8 cellular contexts compared by ENCODE assay signal in genomic region chr1:15849775-15850449, GRCh38. TPM values are rescaled to one million over a fixed set of nuclear protein-coding genes. Genes with fewer than 3 reads are reported as not detected.
A peak's percentile ranks its signal among the peaks of the same experiment; 100 is the strongest.
DNase-seq lines count a peak whose midpoint lies in the region; ATAC-seq, FAIRE-seq and TF ChIP-seq lines count a peak whose summit lies in the region.

No MANE protein-coding gene starts in this region.

- intact Hi-C loops in activated B cell treated with CpG ODN at 0.5 μM for 24 hours (cut with micrococcal nuclease) = no loop called here

- DNase-seq in A172 (ENCODE audit: low spot score) = peak; percentile 46
- DNase-seq in GM18507 (ENCODE audit: extremely low spot score, insufficient read length, low read depth) = no peak
- peak; percentile 60 for DNase-seq in NCI-H226
- peak; percentile 36 for DNase-seq in activated B cell treated with CpG ODN at 0.5 μM for 24 hours
- no peak for DNase-seq in thoracic aorta (ENCODE audit: low spot score)

- peak overlapping the region; percentile 99 for H3K4me3 Mint-ChIP-seq in activated B cell treated with CpG ODN at 0.5 μM for 24 hours

- H3K27ac Mint-ChIP-seq in activated B cell treated with CpG ODN at 0.5 μM for 24 hours = peak overlapping the region; percentile 97

- peaks cover 19% of the 10 kb centered on the region for H3K4me1 ChIP-seq in endocrine pancreas (ENCODE audit: control insufficient read depth, insufficient read depth, low read length)
- peaks cover 9% of the 10 kb centered on the region for H3K4me1 ChIP-seq in mucosa of stomach (ENCODE audit: control insufficient read depth, insufficient read depth, low read length)
- H3K4me1 ChIP-seq in thoracic aorta (ENCODE audit: control insufficient read depth in 1 of 2, low read depth in 2 of 2) = peaks cover 41 to 62% of the 10 kb centered on the region in 2 donors

- POLR2A ChIA-PET in activated B cell treated with CpG ODN at 0.5 μM for 24 hours (lab: Charles Lee) = interaction anchor here (0.5 to 9.8 kb wide), 11 partner anchors 9 to 125 kb away, joined by 4 to 231 read pairs (median 11); partner anchors contain the start of gene ZBTB17

- H3K27ac ChIP-seq in thoracic aorta = peak overlapping the region; percentile 90 to 97

- peaks cover 16% of the 10 kb centered on the region for H3K36me3 Mint-ChIP-seq in activated B cell treated with CpG ODN at 0.5 μM for 24 hours (ENCODE audit: low read depth)

- peak; percentile 29 for FAIRE-seq in GM18507 (lab: Jason Lieb, UNC)

- H3K4me1 Mint-ChIP-seq in activated B cell treated with CpG ODN at 0.5 μM for 24 hours = peaks cover 58% of the 10 kb centered on the region

- peak overlapping the region; percentile 92 for H3K4me3 ChIP-seq in endocrine pancreas (ENCODE audit: control insufficient read depth, insufficient read depth, low read length)
- H3K4me3 ChIP-seq in mucosa of stomach (ENCODE audit: low read length) = peak overlapping the region; percentile 80
- peak overlapping the region; percentile 99 for H3K4me3 ChIP-seq in thoracic aorta

- TF ChIP-seq CTCF in activated B cell treated with CpG ODN at 0.5 μM for 24 hours (IDR thresholded peaks at IDR 0.05) = no peak
- TF ChIP-seq CTCF in thoracic aorta (IDR thresholded peaks at IDR 0.05) = no peak

- CTCF ChIA-PET in activated B cell treated with CpG ODN at 0.5 μM for 24 hours (lab: Charles Lee) = interaction anchor here (1.2 to 1.4 kb wide), 3 partner anchors 8 to 35 kb away, joined by 3 to 4 read pairs (median 4); no protein-coding TSS in a partner anchor

- H3K27me3 Mint-ChIP-seq in activated B cell treated with CpG ODN at 0.5 μM for 24 hours = no peaks in the 10 kb centered on the region

- H3K36me3 ChIP-seq in endocrine pancreas (ENCODE audit: control insufficient read depth, insufficient read depth, low read length) = no peaks in the 10 kb centered on the region
- no peaks in the 10 kb centered on the region for H3K36me3 ChIP-seq in mucosa of stomach (ENCODE audit: control insufficient read depth, insufficient read depth, low read length)
- H3K36me3 ChIP-seq in thoracic aorta = no peaks in the 10 kb centered on the region

- H3K9ac ChIP-seq in endocrine pancreas (ENCODE audit: control insufficient read depth, insufficient read depth, low read length) (peak overlapping the region; percentile 65), mucosa of stomach (ENCODE audit: low read length) (peak overlapping the region; percentile 94)

- H3K9me3 ChIP-seq in endocrine pancreas (ENCODE audit: control insufficient read depth, low read length) (no peaks in the 10 kb centered on the region), mucosa of stomach (ENCODE audit: control insufficient read depth, low read length) (no peaks in the 10 kb centered on the region), thoracic aorta (no peaks in the 10 kb centered on the region)

- no peaks in the 10 kb centered on the region for H3K27me3 ChIP-seq in endocrine pancreas (ENCODE audit: control insufficient read depth, insufficient read depth, low read length)
- H3K27me3 ChIP-seq in mucosa of stomach (ENCODE audit: control insufficient read depth, insufficient read depth, low read length) = no peaks in the 10 kb centered on the region
- H3K27me3 ChIP-seq in thoracic aorta (replicated peaks; ENCODE audit: insufficient read depth) = no peaks in the 10 kb centered on the region

- no peaks in the 10 kb centered on the region for H3K9me3 Mint-ChIP-seq in activated B cell treated with CpG ODN at 0.5 μM for 24 hours

- ATAC-seq in activated B cell treated with CpG ODN at 0.5 μM for 24 hours (ENCODE audit: low read depth) = no peak
- no peak for ATAC-seq in thoracic aorta (ENCODE audit: insufficient number of reproducible peaks, low FRiP score, low read depth)
- ATAC-seq in GM21528 (IDR thresholded peaks at IDR 0.05; ENCODE audit: low FRiP score, unreplicated experiment) = no peak

RNA-seq across cellular contexts. Expression of gene SPEN, which starts 2.4 kb away (rescaled TPM):
- total RNA-seq in A172 (2014; rRNA removed; shearing (Covaris generic)) = 6.9 and 15.8 TPM in 2 replicates
- total RNA-seq in activated B cell treated with CpG ODN at 0.5 μM for 24 hours (116 and 123 TPM in 2 replicates), thoracic aorta (10 to 100 TPM; 52.3 to 96.9 TPM)

RNA-seq across cellular contexts. Expression of gene UQCRHL, which starts 42.5 kb away (rescaled TPM):
- total RNA-seq in A172 (2014; rRNA removed; shearing (Covaris generic)) = 0.84 and 1.5 TPM in 2 replicates
- total RNA-seq in activated B cell treated with CpG ODN at 0.5 μM for 24 hours = 1.7 and 1.9 TPM in 2 replicates
- under 1 TPM; 0.81 to 0.99 TPM for total RNA-seq in thoracic aorta

Comparison
In these comparisons a context has a peak if more than half of its experiments do, and no peak if none do; other contexts are left out.
1. DNase-seq: peak in A172 (single experiment), NCI-H226 (single experiment) and activated B cell treated with CpG ODN at 0.5 μM for 24 hours (single experiment); none in GM18507 (single experiment) and thoracic aorta (single experiment).
2. Peak in every context shown above with its lines, with median percentiles within 50 percentile points of each other: H3K4me3 ChIP-seq.